In genomic region chr3:54895613-54896012, GRCh38 we compare ENCODE assay signal across 34 cellular contexts. TPM values are rescaled to one million over a fixed set of nuclear protein-coding genes. Genes with fewer than 3 reads are reported as not detected.
"Had no signal": no experiment of that assay in that cellular context is flagged by ENCODE, and none has a peak within 500 bp of the region (broad histone marks: within the 10 kb centered on the region; RNA-seq: fewer than 3 reads in every experiment).

No MANE protein-coding gene starts in this region.

- H3K4me3 ChIP-seq: ovary, right lobe of liver, sigmoid colon, suprapubic skin, testis, tibial artery, transverse colon, upper lobe of left lung, vagina had no signal

- H3K4me3 Mint-ChIP-seq: naive B cell; naive thymus-derived CD8-positive, alpha-beta T cell; natural killer cell treated with Interleukin-12 subunit alpha and Interleukin-12 subunit beta and Interleukin-15 and Interleukin-18, amount 100 ng/mL, for 72 hours; nephron progenitor cell; neural crest cell; stimulated activated memory B cell treated with anti-CD40 and anti-IgM and Interleukin-4, amounts not matched to agents 10 μg/mL and 1 μg/mL and 100 μg/mL, for 72 hours; stimulated activated naive CD8-positive, alpha-beta T cell treated with anti-CD3 and anti-CD28 coated beads, Interleukin-15, amount 100 ng/mL, for 72 hours had no signal

- DNase-seq: naive B cell; naive thymus-derived CD8-positive, alpha-beta T cell; nephron progenitor cell; nucleus accumbens; ovary; posterior cingulate gyrus; right cardiac atrium; right lobe of liver; sigmoid colon; small intestine; stimulated activated CD4-positive, alpha-beta T cell treated with anti-CD3 and anti-CD28 coated beads, Interleukin-1b, Interleukin-23, amount 100 ng/mL, for 48 hours; stimulated activated CD4-positive, alpha-beta T cell treated with anti-CD3 and anti-CD28 coated beads, Interleukin-4, amount 100 ng/mL, for 1 hour; stimulated activated CD4-positive, alpha-beta T cell treated with anti-CD3 and anti-CD28 coated beads, Interleukin-4, amount 100 ng/mL, for 4 hours; stimulated activated CD8-positive, alpha-beta memory T cell treated with anti-CD3 and anti-CD28 coated beads, Interleukin-4, amount 100 ng/mL, for 48 hours; stimulated activated naive CD4-positive, alpha-beta T cell; stimulated activated naive CD8-positive, alpha-beta T cell treated with anti-CD3 and anti-CD28 coated beads, Interleukin-15, amount 100 ng/mL, for 72 hours; stimulated activated naive CD8-positive, alpha-beta T cell treated with anti-CD3 and anti-CD28 coated beads, Interleukin-15, Interleukin-2, amounts not matched to agents 100 U/mL and 50 U/mL, for 24 hours; substantia nigra; testis; tibial artery; transverse colon had no signal

- H3K36me3 ChIP-seq: neutrophil, ovary, right lobe of liver, sigmoid colon, suprapubic skin, transverse colon, upper lobe of left lung, vagina had no signal

- H3K9me3 ChIP-seq: neutrophil, ovary, right lobe of liver, sigmoid colon, suprapubic skin, testis, tibial artery, transverse colon, upper lobe of left lung, vagina had no signal

- H2AFZ ChIP-seq: parathyroid adenoma had no signal

- H3K36me3 Mint-ChIP-seq: naive B cell; naive thymus-derived CD8-positive, alpha-beta T cell; natural killer cell treated with Interleukin-12 subunit alpha and Interleukin-12 subunit beta and Interleukin-15 and Interleukin-18, amount 100 ng/mL, for 72 hours; stimulated activated memory B cell treated with anti-CD40 and anti-IgM and Interleukin-4, amounts not matched to agents 10 μg/mL and 1 μg/mL and 100 μg/mL, for 72 hours had no signal

- H3K9ac ChIP-seq: parathyroid adenoma had no signal

- H3K79me2 ChIP-seq: parathyroid adenoma had no signal

- ATAC-seq: naive thymus-derived CD8-positive, alpha-beta T cell; natural killer cell treated with Interleukin-12 subunit alpha and Interleukin-12 subunit beta and Interleukin-15 and Interleukin-18, amount 100 ng/mL, for 72 hours; right cardiac atrium; right lobe of liver; stimulated activated memory B cell treated with anti-CD40 and anti-IgM and Interleukin-4, amounts not matched to agents 10 μg/mL and 1 μg/mL and 100 μg/mL, for 72 hours; stimulated activated naive CD8-positive, alpha-beta T cell treated with anti-CD3 and anti-CD28 coated beads, Interleukin-15, amount 100 ng/mL, for 72 hours; stimulated activated naive CD8-positive, alpha-beta T cell treated with anti-CD3 and anti-CD28 coated beads, Interleukin-15, Interleukin-2, amounts not matched to agents 100 U/mL and 50 U/mL, for 24 hours had no signal

- H3K27me3 ChIP-seq: neutrophil, ovary, right lobe of liver, sigmoid colon, suprapubic skin, testis, tibial artery, transverse colon, upper lobe of left lung, vagina had no signal

- H3K4me1 Mint-ChIP-seq: naive B cell; naive thymus-derived CD8-positive, alpha-beta T cell; stimulated activated memory B cell treated with anti-CD40 and anti-IgM and Interleukin-4, amounts not matched to agents 10 μg/mL and 1 μg/mL and 100 μg/mL, for 72 hours; stimulated activated naive CD8-positive, alpha-beta T cell treated with anti-CD3 and anti-CD28 coated beads, Interleukin-15, amount 100 ng/mL, for 72 hours had no signal

- H3K9me3 Mint-ChIP-seq: nephron progenitor cell, neural crest cell had no signal

- H3K27me3 Mint-ChIP-seq: naive B cell; naive thymus-derived CD8-positive, alpha-beta T cell; natural killer cell treated with Interleukin-12 subunit alpha and Interleukin-12 subunit beta and Interleukin-15 and Interleukin-18, amount 100 ng/mL, for 72 hours; stimulated activated memory B cell treated with anti-CD40 and anti-IgM and Interleukin-4, amounts not matched to agents 10 μg/mL and 1 μg/mL and 100 μg/mL, for 72 hours; stimulated activated naive CD8-positive, alpha-beta T cell treated with anti-CD3 and anti-CD28 coated beads, Interleukin-15, amount 100 ng/mL, for 72 hours had no signal

- H3K4me1 ChIP-seq: right lobe of liver had no signal

- FAIRE-seq: small intestine, urothelium cell line had no signal

- H3K27ac ChIP-seq: neutrophil, ovary, parathyroid adenoma, right lobe of liver, sigmoid colon, suprapubic skin, testis, tibial artery, transverse colon, upper lobe of left lung, vagina had no signal

- H3K27ac Mint-ChIP-seq: naive B cell; naive thymus-derived CD8-positive, alpha-beta T cell; natural killer cell treated with Interleukin-12 subunit alpha and Interleukin-12 subunit beta and Interleukin-15 and Interleukin-18, amount 100 ng/mL, for 72 hours; nephron progenitor cell; progenitor cell of endocrine pancreas; stimulated activated memory B cell treated with anti-CD40 and anti-IgM and Interleukin-4, amounts not matched to agents 10 μg/mL and 1 μg/mL and 100 μg/mL, for 72 hours had no signal

RNA-seq across cellular contexts. Expression of gene LRTM1, which starts 32.2 kb away (rescaled TPM):
- total RNA-seq: naive thymus-derived CD8-positive, alpha-beta T cell; natural killer cell treated with Interleukin-12 subunit alpha and Interleukin-12 subunit beta and Interleukin-15 and Interleukin-18, amount 100 ng/mL, for 72 hours; neural crest cell; omental fat pad; ovary; progenitor cell of endocrine pancreas; pulmonary artery endothelial cell; right cardiac atrium; right lobe of liver; sigmoid colon; suprapubic skin; testis; transverse colon; upper lobe of left lung; ureter; vagina had no signal
- polyA plus RNA-seq: naive thymus-derived CD8-positive, alpha-beta T cell; ovary; right cardiac atrium; sigmoid colon; small intestine had no signal
